ENCODE assay signal across 1 cellular context in genomic region chr4:42641155-42641554, GRCh38.
TF ChIP-seq lines count a peak whose summit lies in the region.

No MANE protein-coding gene starts in this region.

TF ChIP-seq in GM12878, 131 proteins besides CTCF, POLR2A, EP300 and RAD21:
- no peak for TF ChIP-seq WRNIP1 (IDR thresholded peaks at IDR 0.05; ENCODE audit: borderline replicate concordance, low read depth, low read length)
